ENCODE assay signal across 8 cellular contexts in genomic region chr19:52270266-52270885, GRCh38. TPM values are rescaled to one million over a fixed set of nuclear protein-coding genes. Genes with fewer than 3 reads are reported as not detected.
DNase-seq lines count a peak whose midpoint lies in the region; TF ChIP-seq lines count a peak whose summit lies in the region.

No MANE protein-coding gene starts in this region.

- H3K27me3 ChIP-seq in NT2/D1 (ENCODE audit: insufficient read depth, insufficient read length) = no peaks in the 10 kb centered on the region
- no peaks in the 10 kb centered on the region for H3K27me3 ChIP-seq in mammary epithelial cell (ENCODE audit: insufficient read depth, low read length)
- no peaks in the 10 kb centered on the region for H3K27me3 ChIP-seq in liver (ENCODE audit: control insufficient read depth in 4 of 4, insufficient read depth in 4 of 4, low read length in 3 of 4)
- H3K27me3 ChIP-seq in thymus (ENCODE audit: control insufficient read depth, insufficient read depth) = no peaks in the 10 kb centered on the region

- H3K27ac ChIP-seq in mammary epithelial cell (ENCODE audit: insufficient read depth, low read depth, low read length) (peak overlapping the region; percentile 86), liver (ENCODE audit: low read depth in 1 of 2, low read length in 2 of 2) (peak overlapping the region; percentile 98), thymus (ENCODE audit: low read depth) (peak overlapping the region; percentile 97)

- dilution Hi-C loops in mammary epithelial cell (cut with HindIII; ENCODE audit: low sequenced_read_pairs) = loop anchor here (5.0 kb wide), 1 partner anchor 47 kb away; no protein-coding TSS in a partner anchor

- CTCF ChIA-PET in mammary epithelial cell (lab: Charles Lee; ENCODE audit: low non-redundant PET) = no interaction called here

- intact Hi-C loops in mammary epithelial cell (cut with micrococcal nuclease) = no loop called here
- intact Hi-C loops in posterior cingulate gyrus (cut with DNase I) = loop anchor here (2.0 kb wide), 1 partner anchor 26 kb away; the partner anchor contains the start of gene ZNF480

- peak overlapping the region; percentile 87 for H3K4me3 ChIP-seq in NT2/D1 (ENCODE audit: insufficient read length, low read depth)
- H3K4me3 ChIP-seq in mammary epithelial cell (replicated peaks in 1 of 3; ENCODE audit: insufficient read depth in 1 of 3, low read depth in 2 of 3, low read length in 3 of 3) = peak overlapping the region; percentile 74 to 85 (median 81)
- peak overlapping the region; percentile 85 to 98 (median 86) for H3K4me3 ChIP-seq in liver (ENCODE audit: low read depth in 1 of 3, low read length in 3 of 3)
- peak overlapping the region; percentile 81 for H3K4me3 ChIP-seq in thymus (ENCODE audit: low read length)

- no peaks in the 10 kb centered on the region for H3K4me1 ChIP-seq in NT2/D1 (ENCODE audit: insufficient read depth, insufficient read length)
- H3K4me1 ChIP-seq in mammary epithelial cell (ENCODE audit: insufficient read depth, low read length) = peaks cover 4% of the 10 kb centered on the region
- H3K4me1 ChIP-seq in liver (ENCODE audit: control insufficient read depth in 4 of 4, insufficient read depth in 4 of 4, low read length in 3 of 4) = peaks cover 0 to 15% (median 10%) of the 10 kb centered on the region in 4 donors
- H3K4me1 ChIP-seq in thymus (ENCODE audit: control insufficient read depth, insufficient read depth, low read length) = peaks cover 2% of the 10 kb centered on the region

- H3K79me2 ChIP-seq in mammary epithelial cell (ENCODE audit: insufficient read depth, low read length) = peaks cover 53% of the 10 kb centered on the region

- H3K9me3 ChIP-seq in NT2/D1 (ENCODE audit: insufficient read depth, low read length) (peaks cover 18% of the 10 kb centered on the region), mammary epithelial cell (replicated peaks; ENCODE audit: insufficient read depth, low read length) (peaks cover 9% of the 10 kb centered on the region), liver (ENCODE audit: control insufficient read depth in 4 of 4, low read length in 3 of 4) (peaks cover 0 to 5% (median 3%) of the 10 kb centered on the region in 4 donors), thymus (ENCODE audit: control insufficient read depth) (peaks cover 6% of the 10 kb centered on the region)

- no TSS peak for BruUV-seq in mammary epithelial cell (replicated peaks; lab: Mats Ljungman, UMichigan)

- peaks cover 30% of the 10 kb centered on the region for H3K36me3 ChIP-seq in NT2/D1 (ENCODE audit: insufficient read depth, insufficient read length, low read length)
- H3K36me3 ChIP-seq in mammary epithelial cell (ENCODE audit: insufficient read depth, low read length) = peaks cover 5% of the 10 kb centered on the region
- peaks cover 0 to 3% (median 1%) of the 10 kb centered on the region in 4 donors for H3K36me3 ChIP-seq in liver (ENCODE audit: control insufficient read depth in 4 of 4, insufficient read depth in 3 of 4, low read depth in 1 of 4, low read length in 3 of 4)
- peaks cover 23% of the 10 kb centered on the region for H3K36me3 ChIP-seq in thymus (ENCODE audit: control insufficient read depth, insufficient read depth)

- TF ChIP-seq CTCF in mammary epithelial cell (conservative IDR thresholded peaks at IDR 0.05 in 1 of 2, IDR thresholded peaks at IDR 0.05 in 1 of 2; ENCODE audit: extremely low read depth in 1 of 2, insufficient read depth in 1 of 2, low read depth in 1 of 2, low read length in 2 of 2) (no peak), liver (IDR thresholded peaks at IDR 0.05; ENCODE audit: low read depth, low read length, missing input control) (no peak)

- H2AFZ ChIP-seq in mammary epithelial cell (ENCODE audit: low read depth, low read length) = peak overlapping the region; percentile 83

- no peak for TF ChIP-seq RAD21 in liver (IDR thresholded peaks at IDR 0.05)

- H3K4me2 ChIP-seq in mammary epithelial cell (ENCODE audit: insufficient read depth, low read depth, low read length) = peak overlapping the region; percentile 78

- H4K20me1 ChIP-seq in mammary epithelial cell (ENCODE audit: insufficient read depth, low read length) = no peaks in the 10 kb centered on the region

- H3K9ac ChIP-seq in NT2/D1 (ENCODE audit: insufficient read length, low read depth) (peak overlapping the region; percentile 89), mammary epithelial cell (ENCODE audit: insufficient read depth, low read length) (peak overlapping the region; percentile 84), liver (ENCODE audit: low read depth in 1 of 2, low read length in 2 of 2) (peak overlapping the region; percentile 90 to 94)

- peak; percentile 10 for DNase-seq in stimulated activated CD4-positive, alpha-beta T cell treated with anti-CD3 and anti-CD28 coated beads, Interleukin-4, amount 100 ng/mL, for 24 hours
- no peak for DNase-seq in stimulated activated CD4-positive, alpha-beta T cell treated with anti-CD3 and anti-CD28 coated beads, Interleukin-4, amount 100 ng/mL, for 1 hour
- DNase-seq in NT2/D1 (ENCODE audit: low read depth, low spot score) (no peak), mammary epithelial cell (peak; percentile 6), NCI-H2227 treated with DMSO at 0.1 percent for 48 hours (lab: John Stamatoyannopoulos, UW) (no peak), posterior cingulate gyrus (no peak)

- WGBS in mammary epithelial cell (ENCODE audit: low coverage, missing lambda C conversion rate) = 1% methylated on average over 9 of the region's 11 CpGs
- whole genome bisulfite sequencing in liver = 16% methylated on average over 11 of the region's 11 CpGs
- 18% methylated on average over 11 of the region's 11 CpGs for WGBS in thymus

- in situ Hi-C loops in mammary epithelial cell (cut with MboI; ENCODE audit: low sequenced_read_pairs in 2 of 2) = loop anchor here (25.0 kb wide), 1 partner anchor 467 kb away; the partner anchor contains the start of gene ZNF611 (in 2 of the 2)

TF ChIP-seq in liver, 16 proteins besides CTCF, POLR2A, EP300 and RAD21 (continues in another document):
- TF ChIP-seq FOXA1 (IDR thresholded peaks at IDR 0.05) (no peak), SP1 (IDR thresholded peaks at IDR 0.05) (no peak), ATF3 (IDR thresholded peaks at IDR 0.05) (no peak), EGR1 (IDR thresholded peaks at IDR 0.05; ENCODE audit: low read depth in 2 of 2) (no peak), ZBTB33 (IDR thresholded peaks at IDR 0.05) (no peak), RXRA (IDR thresholded peaks at IDR 0.05) (no peak), JUND (IDR thresholded peaks at IDR 0.05) (no peak), YY1 (IDR thresholded peaks at IDR 0.05) (no peak), TAF1 (conservative IDR thresholded peaks at IDR 0.05) (no peak), HNF4G (IDR thresholded peaks at IDR 0.05) (no peak), MAX (IDR thresholded peaks at IDR 0.05) (no peak), REST (IDR thresholded peaks at IDR 0.05) (no peak)

RNA-seq across cellular contexts. Expression of gene ZNF766, which starts 1.0 kb away (rescaled TPM):
- 10 to 100 TPM; 12.0 to 12.3 TPM for total RNA-seq in mammary epithelial cell
- polyA plus RNA-seq in mammary epithelial cell = 4.7 TPM
- polyA minus RNA-seq in mammary epithelial cell = 5.3 TPM
- total RNA-seq in liver = 1 to 10 TPM; 4.0 to 4.9 TPM
- polyA plus RNA-seq in liver = 1 to 10 TPM; 1.6 to 3.5 TPM
- polyA plus RNA-seq in thymus = 11.4 TPM

RNA-seq across cellular contexts. Expression of gene ZNF480, which starts 26.6 kb away (rescaled TPM):
- total RNA-seq in mammary epithelial cell = 1 to 10 TPM; 4.2 to 9.8 TPM
- 3.9 TPM for polyA plus RNA-seq in mammary epithelial cell
- polyA minus RNA-seq in mammary epithelial cell = 8.0 TPM
- total RNA-seq in liver = 1 to 10 TPM; 3.4 to 3.5 TPM
- polyA plus RNA-seq in liver = 1 to 10 TPM; 1.8 to 7.3 TPM
- polyA plus RNA-seq in thymus = 7.2 TPM

Comparison
In these comparisons a context has a peak if more than half of its experiments do, and no peak if none do; other contexts are left out.
1. DNase-seq: peak in stimulated activated CD4-positive, alpha-beta T cell treated with anti-CD3 and anti-CD28 coated beads, Interleukin-4, amount 100 ng/mL, for 24 hours (single experiment) and mammary epithelial cell (single experiment); none in stimulated activated CD4-positive, alpha-beta T cell treated with anti-CD3 and anti-CD28 coated beads, Interleukin-4, amount 100 ng/mL, for 1 hour (single experiment), NT2/D1 (single experiment), NCI-H2227 treated with DMSO at 0.1 percent for 48 hours (single experiment) and posterior cingulate gyrus (0 of 10).
2. Peak in every context shown above with its lines, with median percentiles within 50 percentile points of each other: H3K4me3 ChIP-seq, H3K9ac ChIP-seq and H3K27ac ChIP-seq.